In the genomic region with DNA sequence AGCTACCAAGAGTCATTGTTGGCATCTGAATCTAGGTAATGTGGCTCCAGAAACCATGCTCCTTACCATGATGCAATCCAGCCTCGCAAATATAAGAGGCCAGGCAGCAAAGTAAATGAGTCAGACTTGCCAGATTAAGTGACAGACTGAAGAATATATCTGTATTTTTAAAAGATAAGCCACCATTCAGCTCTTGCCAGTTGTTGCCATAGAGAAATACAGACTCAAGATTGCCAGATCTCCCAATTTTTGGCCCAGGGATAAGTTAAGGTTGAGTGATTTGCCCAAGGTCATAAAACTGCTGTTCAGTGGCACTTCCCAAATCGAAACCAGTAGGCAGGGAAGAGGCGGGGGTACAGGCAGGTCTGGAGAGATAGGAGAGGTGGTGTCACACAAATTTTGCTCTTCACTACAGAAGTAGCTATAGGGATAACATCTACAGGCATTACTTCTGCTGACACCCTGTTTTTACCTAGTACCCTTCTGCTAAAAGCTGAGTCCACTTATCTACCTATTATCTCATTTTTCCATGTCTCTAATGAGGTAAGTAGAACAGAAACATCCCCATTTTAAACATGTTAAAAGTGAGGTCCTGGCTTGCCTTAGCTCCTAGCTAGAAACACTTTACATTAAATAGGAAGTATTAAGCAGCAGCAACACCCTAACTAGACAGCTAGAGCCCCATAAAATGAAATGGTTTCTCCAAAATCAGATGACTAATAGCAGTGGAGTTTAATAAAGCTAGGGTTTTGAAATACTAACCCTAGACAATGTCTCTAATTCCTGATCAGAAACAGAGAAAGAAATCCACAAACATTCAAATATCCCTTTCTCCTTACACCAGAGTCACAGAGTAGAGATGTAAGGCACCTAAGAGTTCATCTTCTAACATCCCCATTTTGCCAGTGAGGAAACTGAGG, we compare ENCODE assay signal across 8 cellular contexts. TPM values are rescaled to one million over a fixed set of nuclear protein-coding genes. Genes with fewer than 3 reads are reported as not detected.
DNase-seq lines count a peak whose midpoint lies in the region; ATAC-seq and TF ChIP-seq lines count a peak whose summit lies in the region.

No MANE protein-coding gene starts in this region.

- 42% methylated on average over 3 of the region's 3 CpGs for WGBS in SK-N-SH (ENCODE audit: low lambda C conversion rate)
- WGBS in neuronal stem cell (ENCODE audit: extremely low coverage in 2 of 2, insufficient read length in 2 of 2, insufficient replicate concordance in 1 of 2), 2 donors: no CpG with 5 or more reads among the region's 3 CpGs

- no peaks in the 10 kb centered on the region for H3K9me2 ChIP-seq in SK-N-SH

- peaks cover 2% of the 10 kb centered on the region for H3K79me1 ChIP-seq in neuronal stem cell (ENCODE audit: low read depth, low read length)

- H3K18ac ChIP-seq in neuronal stem cell (ENCODE audit: low read length): no peak overlapping the region

- TF ChIP-seq EP300 in SK-N-SH (IDR thresholded peaks at IDR 0.05; ENCODE audit: borderline replicate concordance in 1 of 2, low read depth in 1 of 2, low read length in 1 of 2): peak in 1 of 2 experiments; percentile 49; a peak in 2 of 4 replicates

- no peak overlapping the region for H2BK12ac ChIP-seq in neuronal stem cell (ENCODE audit: low read length)

- peak; percentile 49 to 53 for ATAC-seq in activated T-cell treated with anti-CD3 and anti-CD28 coated beads, Interleukin-2, amount 50 U/mL, for 4 hours

- H3K4me2 ChIP-seq in SK-N-SH (peak overlapping the region; percentile 32), neuronal stem cell (ENCODE audit: insufficient read depth, low read length, poor library complexity, severe bottlenecking) (no peak overlapping the region)

- no peaks in the 10 kb centered on the region for H3K27me3 Mint-ChIP-seq in activated T-cell treated with anti-CD3 and anti-CD28 coated beads, Interleukin-2, amount 50 U/mL, for 4 hours (ENCODE audit: low read depth)
- no peaks in the 10 kb centered on the region for H3K27me3 Mint-ChIP-seq in stimulated activated naive CD8-positive, alpha-beta T cell treated with anti-CD3 and anti-CD28 coated beads, Interleukin-15, Interleukin-2, amounts not matched to agents 100 ng/mL and 50 ng/mL, for 24 hours

- H3K27ac Mint-ChIP-seq in stimulated activated naive CD8-positive, alpha-beta T cell treated with anti-CD3 and anti-CD28 coated beads, Interleukin-15, Interleukin-2, amounts not matched to agents 100 ng/mL and 50 ng/mL, for 24 hours: peak overlapping the region; percentile 96

- TF ChIP-seq RAD21 in SK-N-SH (IDR thresholded peaks at IDR 0.05; ENCODE audit: low read length): no peak

- no peak overlapping the region for H2BK15ac ChIP-seq in neuronal stem cell (ENCODE audit: low read length)

- H3K9me3 ChIP-seq in SK-N-SH (no peaks in the 10 kb centered on the region), neuronal stem cell (replicated peaks in 1 of 2; ENCODE audit: control insufficient read depth in 2 of 2, insufficient read depth in 1 of 2, low read depth in 1 of 2, low read length in 2 of 2) (no peaks in the 10 kb centered on the region)

- H3K9ac ChIP-seq in SK-N-SH (0 out of 2 replicates have a peak overlapping the region, but pooled peaks have one; percentile 4), neuronal stem cell (ENCODE audit: low read depth, low read length, poor library complexity) (no peak overlapping the region)

- no peak for DNase-seq in activated T-cell treated with anti-CD3 and anti-CD28 coated beads, Interleukin-2, amount 50 U/mL, for 4 hours
- DNase-seq in activated T-cell treated with anti-CD3 and anti-CD28 coated beads for 4 hours (no peak), SK-N-SH (peak; percentile 28), fibroblast of peridontal ligament (ENCODE audit: extremely low read depth) (peak; percentile 78), neuronal stem cell (ENCODE audit: low spot score) (no peak), DMS114 treated with DMSO at 0.1 percent for 48 hours (lab: John Stamatoyannopoulos, UW; ENCODE audit: unreplicated experiment) (no peak), GDM1 (lab: John Stamatoyannopoulos, UW) (no peak)

- no peak overlapping the region for H2AK5ac ChIP-seq in neuronal stem cell (ENCODE audit: low read depth, low read length)

- peak overlapping the region; percentile 55 for H3K4me3 Mint-ChIP-seq in activated T-cell treated with anti-CD3 and anti-CD28 coated beads, Interleukin-2, amount 50 U/mL, for 4 hours
- H3K4me3 Mint-ChIP-seq in stimulated activated naive CD8-positive, alpha-beta T cell treated with anti-CD3 and anti-CD28 coated beads, Interleukin-15, Interleukin-2, amounts not matched to agents 100 ng/mL and 50 ng/mL, for 24 hours: peak overlapping the region; percentile 47

- H3K9me3 Mint-ChIP-seq in activated T-cell treated with anti-CD3 and anti-CD28 coated beads, Interleukin-2, amount 50 U/mL, for 4 hours: no peaks in the 10 kb centered on the region
- no peaks in the 10 kb centered on the region for H3K9me3 Mint-ChIP-seq in stimulated activated naive CD8-positive, alpha-beta T cell treated with anti-CD3 and anti-CD28 coated beads, Interleukin-15, Interleukin-2, amounts not matched to agents 100 ng/mL and 50 ng/mL, for 24 hours

- H3F3A ChIP-seq in SK-N-SH (replicated peaks; ENCODE audit: insufficient read depth): peaks cover 13% of the 10 kb centered on the region

- H3K27me3 ChIP-seq in SK-N-SH (ENCODE audit: insufficient read depth): no peaks in the 10 kb centered on the region
- H3K27me3 ChIP-seq in neuronal stem cell (ENCODE audit: control insufficient read depth in 3 of 3, insufficient read depth in 3 of 3, low read depth in 1 of 3, low read length in 3 of 3): no peaks in the 10 kb centered on the region

- H2BK5ac ChIP-seq in neuronal stem cell (ENCODE audit: low read length): no peak overlapping the region

- H3K4me1 ChIP-seq in SK-N-SH (ENCODE audit: control insufficient read depth in 1 of 2, insufficient read depth in 2 of 2, low read depth in 1 of 2, low read length in 1 of 2): peaks cover 26 to 42% of the 10 kb centered on the region in 2 experiments
- peaks cover 9 to 32% of the 10 kb centered on the region in 2 donors for H3K4me1 ChIP-seq in neuronal stem cell (ENCODE audit: control insufficient read depth in 2 of 2, insufficient read depth in 1 of 2, low read depth in 1 of 2, low read length in 2 of 2)

- no peak for TF ChIP-seq CTCF in SK-N-SH (IDR thresholded peaks at IDR 0.05)

- no peak overlapping the region for H3K23ac ChIP-seq in neuronal stem cell (ENCODE audit: low read depth, low read length, poor library complexity)

- POLR2A ChIA-PET in SK-N-SH (lab: Yijun Ruan, JAX): interaction anchor here (0.9 to 1.7 kb wide), 2 partner anchors 14 to 18 kb away, joined by 3 to 4 read pairs; no protein-coding TSS in a partner anchor

- no peak overlapping the region for H4K91ac ChIP-seq in neuronal stem cell (ENCODE audit: low read depth, low read length, poor library complexity)

- peaks cover 24% of the 10 kb centered on the region for H4K20me1 ChIP-seq in SK-N-SH (ENCODE audit: insufficient read depth)

- H3K36me3 Mint-ChIP-seq in activated T-cell treated with anti-CD3 and anti-CD28 coated beads, Interleukin-2, amount 50 U/mL, for 4 hours (ENCODE audit: insufficient read depth): peaks cover 9% of the 10 kb centered on the region
- H3K36me3 Mint-ChIP-seq in stimulated activated naive CD8-positive, alpha-beta T cell treated with anti-CD3 and anti-CD28 coated beads, Interleukin-15, Interleukin-2, amounts not matched to agents 100 ng/mL and 50 ng/mL, for 24 hours (ENCODE audit: low read depth): peaks cover 14% of the 10 kb centered on the region

- H3K4me3 ChIP-seq in SK-N-SH (ENCODE audit: low read depth in 2 of 2, low read length in 1 of 2) (0 out of 4 replicates have a peak overlapping the region, but pooled peaks of 1 of the 2 experiments have one; percentile 10), neuronal stem cell (ENCODE audit: low read length in 2 of 2) (no peak overlapping the region)

- no peak overlapping the region for H2BK120ac ChIP-seq in neuronal stem cell (ENCODE audit: low read depth, low read length)

- H2AFZ ChIP-seq in SK-N-SH (ENCODE audit: low read depth): no peak overlapping the region
- H2AFZ ChIP-seq in neuronal stem cell (ENCODE audit: low read length): no peak overlapping the region

- H3K4ac ChIP-seq in neuronal stem cell (ENCODE audit: low read length): no peak overlapping the region

- H3K14ac ChIP-seq in neuronal stem cell (ENCODE audit: low read length): no peak overlapping the region

- H3K36me3 ChIP-seq in SK-N-SH (replicated peaks in 1 of 2; ENCODE audit: control insufficient read depth in 1 of 2, insufficient read depth in 2 of 2, low read length in 1 of 2): peaks cover 0 to 4% of the 10 kb centered on the region in 2 experiments
- no peaks in the 10 kb centered on the region for H3K36me3 ChIP-seq in neuronal stem cell (replicated peaks in 1 of 2; ENCODE audit: control insufficient read depth in 2 of 2, insufficient read depth in 2 of 2, low read length in 2 of 2)

- H4K8ac ChIP-seq in neuronal stem cell (ENCODE audit: low read depth, low read length): no peak overlapping the region

- H3K79me2 ChIP-seq in SK-N-SH (ENCODE audit: insufficient read depth): peaks cover 72% of the 10 kb centered on the region

- CTCF ChIA-PET in SK-N-SH (lab: Yijun Ruan, JAX): interaction anchor here (0.5 to 10.6 kb wide), 12 partner anchors 10 to 275 kb away, joined by 3 to 66 read pairs (median 4); a partner anchor contains a TSS

- H3K27ac ChIP-seq in SK-N-SH (ENCODE audit: low read depth in 2 of 2, low read length in 1 of 2) (peak overlapping the region; percentile 54 to 85), neuronal stem cell (replicated peaks; ENCODE audit: low read length) (no peak overlapping the region)

- peaks cover 78% of the 10 kb centered on the region for H3K4me1 Mint-ChIP-seq in activated T-cell treated with anti-CD3 and anti-CD28 coated beads, Interleukin-2, amount 50 U/mL, for 4 hours (ENCODE audit: low read depth)
- H3K4me1 Mint-ChIP-seq in stimulated activated naive CD8-positive, alpha-beta T cell treated with anti-CD3 and anti-CD28 coated beads, Interleukin-15, Interleukin-2, amounts not matched to agents 100 ng/mL and 50 ng/mL, for 24 hours (ENCODE audit: low read depth): peaks cover 96% of the 10 kb centered on the region

TF ChIP-seq in SK-N-SH, 30 proteins besides CTCF, POLR2A, EP300 and RAD21 (continues in another document):
- peak; percentile 62; the same call in 1 of the 2 replicates for TF ChIP-seq TCF12 (IDR thresholded peaks at IDR 0.05)
- TF ChIP-seq JUND (IDR thresholded peaks at IDR 0.05): peak; percentile 35; the same call in 1 of the 2 replicates

RNA-seq across cellular contexts. Expression of a gene that starts 19.5 kb away (rescaled TPM):
- 10 to 100 TPM; 25.1 to 33.6 (median 28.0) TPM for total RNA-seq in activated T-cell treated with anti-CD3 and anti-CD28 coated beads, Interleukin-2, amount 50 U/mL, for 4 hours
- 26.7 and 29.2 TPM in 2 replicates for polyA plus RNA-seq in SK-N-SH (2012; rRNA removed)
- 12.2 and 17.4 TPM in 2 replicates for polyA plus RNA-seq in SK-N-SH (2012; cell fraction: cytosol; rRNA removed)
- polyA plus RNA-seq in SK-N-SH (2012; cell fraction: nucleus; rRNA removed): 92.7 and 97.2 TPM in 2 replicates
- 39.6 TPM for polyA plus RNA-seq in neuronal stem cell (2013, experiment 1 of 2)
- polyA plus RNA-seq in neuronal stem cell (2013, experiment 2 of 2): 39.8 TPM

RNA-seq across cellular contexts. Expression of a gene that starts 57.8 kb away (rescaled TPM):
- 1 to 10 TPM; 7.8 to 8.5 (median 7.8) TPM for total RNA-seq in activated T-cell treated with anti-CD3 and anti-CD28 coated beads, Interleukin-2, amount 50 U/mL, for 4 hours
- polyA plus RNA-seq in SK-N-SH (2012; rRNA removed): 15.1 and 20.1 TPM in 2 replicates
- polyA plus RNA-seq in SK-N-SH (2012; cell fraction: cytosol; rRNA removed): 15.1 and 16.6 TPM in 2 replicates
- polyA plus RNA-seq in SK-N-SH (2012; cell fraction: nucleus; rRNA removed): 11.0 and 22.3 TPM in 2 replicates
- polyA plus RNA-seq in neuronal stem cell (2013, experiment 1 of 2): 11.0 TPM
- polyA plus RNA-seq in neuronal stem cell (2013, experiment 2 of 2): 11.9 TPM

Comparison
In these comparisons a context has a peak if more than half of its experiments do, and no peak if none do; other contexts are left out.
1. DNase-seq: peak in SK-N-SH (single experiment) and fibroblast of peridontal ligament (single experiment); none in activated T-cell treated with anti-CD3 and anti-CD28 coated beads, Interleukin-2, amount 50 U/mL, for 4 hours (single experiment), activated T-cell treated with anti-CD3 and anti-CD28 coated beads for 4 hours (single experiment), neuronal stem cell (single experiment), DMS114 treated with DMSO at 0.1 percent for 48 hours (single experiment) and GDM1 (single experiment).